In genomic region chr10:10961078-10961477, GRCh38 we compare ENCODE assay signal across 3 cellular contexts.
"Had no signal": no experiment of that assay in that cellular context is flagged by ENCODE, and none has a peak within 500 bp of the region (broad histone marks: within the 10 kb centered on the region; RNA-seq: fewer than 3 reads in every experiment).

No MANE protein-coding gene starts in this region.

- ATAC-seq: GM12878 had no signal

- DNase-seq: GDM1, GF-D8 had no signal

- H3K4me3 ChIP-seq: GM12878 had no signal
